22 cellular contexts compared by ENCODE assay signal in genomic region chr2:116754371-116755101, GRCh38.
A peak's percentile ranks its signal among the peaks of the same experiment; 100 is the strongest.
DNase-seq lines count a peak whose midpoint lies in the region; ATAC-seq and TF ChIP-seq lines count a peak whose summit lies in the region.
"Had no signal": no experiment of that assay in that cellular context is flagged by ENCODE, and none has a peak within 500 bp of the region (broad histone marks: within the 10 kb centered on the region; RNA-seq: fewer than 3 reads in every experiment).

No MANE protein-coding gene starts in this region.

- H3K36me3 ChIP-seq in GM23338 (ENCODE audit: insufficient read depth) (no peaks in the 10 kb centered on the region), hepatocyte (replicated peaks; ENCODE audit: insufficient read depth, low read depth) (no peaks in the 10 kb centered on the region)
- H3K36me3 ChIP-seq: thoracic aorta had no signal

- H4K20me1 ChIP-seq in GM23338 (replicated peaks; ENCODE audit: insufficient read depth) (no peaks in the 10 kb centered on the region), hepatocyte (ENCODE audit: insufficient read depth, poor library complexity, severe bottlenecking) (no peaks in the 10 kb centered on the region)

- H3K27ac ChIP-seq in GM23338 (ENCODE audit: low read depth) = no peak overlapping the region; the same call in 1 of the 2 replicates
- no peak overlapping the region for H3K27ac ChIP-seq in hepatocyte
- H3K27ac ChIP-seq: psoas muscle, thoracic aorta had no signal

- peak overlapping the region; percentile 5; the same call in 1 of the 2 replicates for H3K4me3 ChIP-seq in GM23338
- H3K4me3 ChIP-seq in hepatocyte = no peak overlapping the region
- H3K4me3 ChIP-seq: psoas muscle, thoracic aorta had no signal

- no peaks in the 10 kb centered on the region for H3K27me3 Mint-ChIP-seq in GM23338 (ENCODE audit: insufficient read depth, low read depth, poor library complexity)
- no peaks in the 10 kb centered on the region for H3K27me3 Mint-ChIP-seq in neural crest cell (ENCODE audit: low read depth)
- H3K27me3 Mint-ChIP-seq: activated CD8-positive, alpha-beta T cell treated with anti-CD3 and anti-CD28 coated beads for 36 hours had no signal

- no peaks in the 10 kb centered on the region for H3K9me3 ChIP-seq in hepatocyte (ENCODE audit: low read depth)
- H3K9me3 ChIP-seq: psoas muscle, thoracic aorta had no signal

- H3K9me2 ChIP-seq in GM23338 (ENCODE audit: insufficient read depth) (peaks cover 4% of the 10 kb centered on the region; the same call in 1 of the 2 replicates), hepatocyte (replicated peaks; ENCODE audit: insufficient read depth) (no peaks in the 10 kb centered on the region)

- DNase-seq in GM23338 (ENCODE audit: low spot score) (peak; percentile 49), NCI-H69 (lab: John Stamatoyannopoulos, UW) (peak; percentile 1), hepatocyte (ENCODE audit: low spot score) (no peak), neural crest cell (ENCODE audit: low read depth, low spot score) (peak; percentile 28), T-helper 9 cell (no peak), NCI-H2196 treated with DMSO at 0.1 percent for 48 hours (lab: John Stamatoyannopoulos, UW; ENCODE audit: unreplicated experiment) (no peak)
- no peak for DNase-seq in activated CD8-positive, alpha-beta memory T cell treated with anti-CD3 and anti-CD28 coated beads for 24 hours
- DNase-seq: activated CD8-positive, alpha-beta T cell treated with anti-CD3 and anti-CD28 coated beads for 36 hours; activated naive CD4-positive, alpha-beta T cell treated with anti-CD3 and anti-CD28 coated beads for 36 hours; activated T-cell treated with anti-CD3 and anti-CD28 coated beads, Interleukin-2, amount 50 U/mL, for 4 hours; aorta; Kasumi-1; mesenchymal stem cell; NCI-H1105; NCI-H748 treated with DMSO at 0.1 percent for 48 hours; OCI-M1; psoas muscle; SIG-M5; stimulated activated CD4-positive, alpha-beta T cell treated with anti-CD3 and anti-CD28 coated beads, Interleukin-15, amount 100 ng/mL, for 24 hours had no signal

- H3K4me1 ChIP-seq in GM23338 (ENCODE audit: insufficient read depth) = peaks cover 15% of the 10 kb centered on the region
- no peaks in the 10 kb centered on the region for H3K4me1 ChIP-seq in hepatocyte (ENCODE audit: insufficient read depth)
- H3K4me1 ChIP-seq: psoas muscle had no signal

- H3K36me3 Mint-ChIP-seq in GM23338 (ENCODE audit: low read depth) = no peaks in the 10 kb centered on the region
- no peaks in the 10 kb centered on the region for H3K36me3 Mint-ChIP-seq in neural crest cell (ENCODE audit: low read depth)

- H3K27ac Mint-ChIP-seq in GM23338 = peak overlapping the region; percentile 82
- peak overlapping the region; percentile 90 for H3K27ac Mint-ChIP-seq in neural crest cell (ENCODE audit: unreplicated experiment)
- H3K27ac Mint-ChIP-seq: activated CD8-positive, alpha-beta T cell treated with anti-CD3 and anti-CD28 coated beads for 36 hours; activated naive CD4-positive, alpha-beta T cell treated with anti-CD3 and anti-CD28 coated beads for 36 hours; T-helper 2 cell treated with Interferon-gamma antibody and Interleukin-4, amounts not matched to agents 5 μg/mL and 100 μg/mL, for 36 hours had no signal

- H3K4me1 Mint-ChIP-seq in GM23338 = peaks cover 30% of the 10 kb centered on the region
- peaks cover 11% of the 10 kb centered on the region for H3K4me1 Mint-ChIP-seq in neural crest cell

- H3K4me2 ChIP-seq in GM23338 (peak overlapping the region; percentile 42), hepatocyte (no peak overlapping the region)

- H3K79me2 ChIP-seq in GM23338 (replicated peaks; ENCODE audit: insufficient read depth) (no peaks in the 10 kb centered on the region), hepatocyte (no peaks in the 10 kb centered on the region)

- no peaks in the 10 kb centered on the region for H3K9me3 Mint-ChIP-seq in GM23338
- no peaks in the 10 kb centered on the region for H3K9me3 Mint-ChIP-seq in neural crest cell
- H3K9me3 Mint-ChIP-seq: activated CD8-positive, alpha-beta T cell treated with anti-CD3 and anti-CD28 coated beads for 36 hours; activated naive CD4-positive, alpha-beta T cell treated with anti-CD3 and anti-CD28 coated beads for 36 hours; activated T-cell treated with anti-CD3 and anti-CD28 coated beads, Interleukin-2, amount 50 U/mL, for 4 hours had no signal

- 62% methylated on average over 13 of the region's 13 CpGs for WGBS in hepatocyte (ENCODE audit: low lambda C conversion rate, missing lambda C conversion rate)

- no peaks in the 10 kb centered on the region for H3F3A ChIP-seq in GM23338 (replicated peaks; ENCODE audit: low read depth)

- H3K27me3 ChIP-seq in GM23338 (ENCODE audit: insufficient read depth) (no peaks in the 10 kb centered on the region), hepatocyte (no peaks in the 10 kb centered on the region)

- TF ChIP-seq CTCF in GM23338 (conservative IDR thresholded peaks at IDR 0.05; ENCODE audit: low read depth in 2 of 2) (no peak), hepatocyte (IDR thresholded peaks at IDR 0.05; ENCODE audit: poor library complexity) (no peak), neural crest cell (conservative IDR thresholded peaks at IDR 0.05) (no peak)

- H3K4me3 Mint-ChIP-seq in GM23338 = peak overlapping the region; percentile 48
- no peak overlapping the region for H3K4me3 Mint-ChIP-seq in neural crest cell
- H3K4me3 Mint-ChIP-seq: activated CD8-positive, alpha-beta T cell treated with anti-CD3 and anti-CD28 coated beads for 36 hours; activated naive CD4-positive, alpha-beta T cell treated with anti-CD3 and anti-CD28 coated beads for 36 hours; activated T-cell treated with anti-CD3 and anti-CD28 coated beads, Interleukin-2, amount 50 U/mL, for 4 hours; T-helper 2 cell treated with Interferon-gamma antibody and Interleukin-4, amounts not matched to agents 5 μg/mL and 100 μg/mL, for 36 hours had no signal

- ATAC-seq in GM23338 (peak; percentile 99), GM21717 (IDR thresholded peaks at IDR 0.05; ENCODE audit: unreplicated experiment) (no peak)
- ATAC-seq: activated CD8-positive, alpha-beta T cell treated with anti-CD3 and anti-CD28 coated beads for 36 hours; activated T-cell treated with anti-CD3 and anti-CD28 coated beads, Interleukin-2, amount 50 U/mL, for 4 hours; psoas muscle had no signal

- peak overlapping the region; percentile 70 for H2AFZ ChIP-seq in GM23338
- peak overlapping the region; percentile 33 for H2AFZ ChIP-seq in hepatocyte

TF ChIP-seq in GM23338, 12 proteins besides CTCF, POLR2A, EP300 and RAD21 (continues in another document):
- TF ChIP-seq JUNB (IDR thresholded peaks at IDR 0.05; ENCODE audit: unreplicated experiment) = no peak
- TF ChIP-seq CREB1 (CRISPR knock-in tag; IDR thresholded peaks at IDR 0.05; ENCODE audit: low read depth) = no peak
- TF ChIP-seq EZH2 (IDR thresholded peaks at IDR 0.05; ENCODE audit: low read depth, unreplicated experiment) = no peak
- TF ChIP-seq ZNF114 (CRISPR knock-in tag; IDR thresholded peaks at IDR 0.05) = no peak; the same call in 1 of the 2 replicates
- TF ChIP-seq POLR2AphosphoS5 (IDR thresholded peaks at IDR 0.05; ENCODE audit: low read depth) = no peak
- TF ChIP-seq, protein P1, sequence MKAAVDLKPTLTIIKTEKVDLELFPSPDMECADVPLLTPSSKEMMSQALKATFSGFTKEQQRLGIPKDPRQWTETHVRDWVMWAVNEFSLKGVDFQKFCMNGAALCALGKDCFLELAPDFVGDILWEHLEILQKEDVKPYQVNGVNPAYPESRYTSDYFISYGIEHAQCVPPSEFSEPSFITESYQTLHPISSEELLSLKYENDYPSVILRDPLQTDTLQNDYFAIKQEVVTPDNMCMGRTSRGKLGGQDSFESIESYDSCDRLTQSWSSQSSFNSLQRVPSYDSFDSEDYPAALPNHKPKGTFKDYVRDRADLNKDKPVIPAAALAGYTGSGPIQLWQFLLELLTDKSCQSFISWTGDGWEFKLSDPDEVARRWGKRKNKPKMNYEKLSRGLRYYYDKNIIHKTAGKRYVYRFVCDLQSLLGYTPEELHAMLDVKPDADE (IDR thresholded peaks at IDR 0.05) = no peak
- TF ChIP-seq EZH2phosphoT487 (IDR thresholded peaks at IDR 0.05; ENCODE audit: unreplicated experiment) = no peak

Comparison
In these comparisons a context has a peak if more than half of its experiments do, and no peak if none do; other contexts are left out.
1. DNase-seq: peak in GM23338 (single experiment), NCI-H69 (single experiment) and neural crest cell (single experiment); none in hepatocyte (single experiment), activated CD8-positive, alpha-beta memory T cell treated with anti-CD3 and anti-CD28 coated beads for 24 hours (single experiment), T-helper 9 cell (single experiment) and NCI-H2196 treated with DMSO at 0.1 percent for 48 hours (single experiment).